Comparison of ENCODE assay signal across 34 cellular contexts in the genomic region with DNA sequence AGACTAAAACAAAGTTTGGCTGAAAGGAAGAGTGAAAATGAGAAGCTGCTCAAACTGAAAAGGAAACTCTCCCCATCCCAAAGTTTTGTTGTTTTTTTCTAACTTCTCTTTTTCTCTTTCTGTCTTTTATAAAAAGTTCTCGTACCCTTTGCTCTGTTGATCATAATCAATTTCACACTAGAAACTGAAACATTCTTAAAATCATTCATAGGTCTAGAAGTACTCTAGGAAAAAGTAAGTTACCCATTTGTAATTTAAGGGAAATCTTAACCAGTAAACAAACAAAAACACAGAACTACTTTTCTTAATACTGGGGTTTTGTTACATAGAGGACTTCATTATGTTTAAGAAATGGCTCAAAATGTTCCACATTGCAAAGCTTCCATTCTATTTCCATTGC.
"Had no signal": no experiment of that assay in that cellular context is flagged by ENCODE, and none has a peak within 500 bp of the region (broad histone marks: within the 10 kb centered on the region; RNA-seq: fewer than 3 reads in every experiment).

No MANE protein-coding gene starts in this region.

- H3K4me1 Mint-ChIP-seq: activated CD4-positive, alpha-beta T cell treated with anti-CD3 and anti-CD28 coated beads for 36 hours; activated CD4-positive, alpha-beta T cell treated with anti-CD3 and anti-CD28 coated beads, Interleukin-2, amount 10 ng/mL, durations not matched to agents 7 days and 5 days; activated naive CD4-positive, alpha-beta T cell treated with anti-CD3 and anti-CD28 coated beads, Interleukin-2, amount 50 U/mL, for 24 hours; activated naive CD8-positive, alpha-beta T cell treated with anti-CD3 and anti-CD28 coated beads, Interleukin-2, amount 10 ng/mL, durations not matched to agents 7 days and 5 days; central memory CD8-positive, alpha-beta T cell had no signal

- H3K27ac Mint-ChIP-seq: activated CD4-positive, alpha-beta T cell treated with anti-CD3 and anti-CD28 coated beads for 36 hours; activated CD4-positive, alpha-beta T cell treated with anti-CD3 and anti-CD28 coated beads, Interleukin-2, amount 10 ng/mL, durations not matched to agents 7 days and 5 days; activated CD8-positive, alpha-beta T cell treated with anti-CD3 and anti-CD28 coated beads, Interleukin-2, amount 10 ng/mL, durations not matched to agents 7 days and 5 days; activated naive CD4-positive, alpha-beta T cell treated with anti-CD3 and anti-CD28 coated beads, Interleukin-2, amount 50 U/mL, for 24 hours; activated naive CD8-positive, alpha-beta T cell treated with anti-CD3 and anti-CD28 coated beads, Interleukin-2, amount 10 ng/mL, durations not matched to agents 7 days and 5 days; activated T-cell treated with anti-CD3 and anti-CD28 coated beads, Interleukin-2, amount 50 U/mL, for 24 hours; activated T-helper 2 cell treated with anti-CD3 and anti-CD28 coated beads, Interferon-gamma antibody, Interleukin-2, Interleukin-4, amounts not matched to agents 10 μg/mL and 5 μg/mL and 100 μg/mL, durations not matched to agents 14 hours and 24 hours and 36 hours; T-helper 1 cell treated with Interleukin-12 subunit alpha and Interleukin-12 subunit beta and Interleukin-4 antibody, amounts not matched to agents 30 μg/mL and 1 μg/mL, for 36 hours; T-helper 2 cell treated with Interferon-gamma antibody and Interleukin-4, amounts not matched to agents 5 μg/mL and 100 μg/mL, for 36 hours; WTC11 had no signal

- H3K9me3 Mint-ChIP-seq: activated CD4-positive, alpha-beta T cell treated with anti-CD3 and anti-CD28 coated beads, Interleukin-2, amount 10 ng/mL, durations not matched to agents 7 days and 5 days; activated naive CD4-positive, alpha-beta T cell treated with anti-CD3 and anti-CD28 coated beads, Interleukin-2, amount 50 U/mL, for 24 hours; activated naive CD8-positive, alpha-beta T cell treated with anti-CD3 and anti-CD28 coated beads, Interleukin-2, amount 10 ng/mL, durations not matched to agents 7 days and 5 days; activated T-cell treated with anti-CD3 and anti-CD28 coated beads, Interleukin-2, amount 50 U/mL, for 24 hours; activated T-helper 2 cell treated with anti-CD3 and anti-CD28 coated beads, Interferon-gamma antibody, Interleukin-2, Interleukin-4, amounts not matched to agents 10 μg/mL and 5 μg/mL and 100 μg/mL, durations not matched to agents 14 hours and 24 hours and 36 hours; T-helper 1 cell treated with Interleukin-12 subunit alpha and Interleukin-12 subunit beta and Interleukin-4 antibody, amounts not matched to agents 30 μg/mL and 1 μg/mL, for 36 hours; T-helper 2 cell treated with Interferon-gamma antibody and Interleukin-4, amounts not matched to agents 5 μg/mL and 100 μg/mL, for 36 hours; WTC11 had no signal

- H3K27me3 ChIP-seq: ascending aorta, cardiac muscle cell, colonic mucosa, SJCRH30 had no signal

- ATAC-seq: activated CD4-positive, alpha-beta T cell treated with anti-CD3 and anti-CD28 coated beads for 36 hours; activated CD4-positive, CD25-positive, alpha-beta regulatory T cell treated with anti-CD3 and anti-CD28 coated beads, Interleukin-2, amount 50 U/mL, for 24 hours; activated CD8-positive, alpha-beta T cell treated with anti-CD3 and anti-CD28 coated beads, Interleukin-2, amount 10 ng/mL, durations not matched to agents 7 days and 5 days; Panc1; WTC11 had no signal

- H3K36me3 ChIP-seq: ascending aorta, cardiac muscle cell, colonic mucosa, SJCRH30 had no signal

- H3K4me1 ChIP-seq: ascending aorta, colonic mucosa had no signal

- H3K27me3 Mint-ChIP-seq: activated CD4-positive, alpha-beta T cell treated with anti-CD3 and anti-CD28 coated beads for 36 hours; activated CD4-positive, alpha-beta T cell treated with anti-CD3 and anti-CD28 coated beads, Interleukin-2, amount 10 ng/mL, durations not matched to agents 7 days and 5 days; activated naive CD4-positive, alpha-beta T cell treated with anti-CD3 and anti-CD28 coated beads, Interleukin-2, amount 50 U/mL, for 24 hours; activated T-cell treated with anti-CD3 and anti-CD28 coated beads, Interleukin-2, amount 50 U/mL, for 24 hours; central memory CD8-positive, alpha-beta T cell had no signal

- DNase-seq: activated CD4-positive, alpha-beta T cell treated with anti-CD3 and anti-CD28 coated beads for 36 hours; activated CD4-positive, alpha-beta T cell treated with anti-CD3 and anti-CD28 coated beads, Interleukin-2, amount 10 ng/mL, durations not matched to agents 7 days and 5 days; activated CD4-positive, alpha-beta T cell treated with anti-CD3 and anti-CD28 coated beads, Interleukin-2, amount 50 U/mL, for 48 hours; activated CD8-positive, alpha-beta T cell treated with anti-CD3 and anti-CD28 coated beads, Interleukin-2, amount 10 ng/mL, durations not matched to agents 7 days and 5 days; activated gamma-delta T cell; activated naive CD4-positive, alpha-beta T cell treated with Interleukin-2 at 50 U/mL for 16 hours; activated naive CD8-positive, alpha-beta T cell treated with anti-CD3 and anti-CD28 coated beads, Interleukin-2, amount 10 ng/mL, durations not matched to agents 7 days and 5 days; activated T-cell treated with anti-CD3 and anti-CD28 coated beads, Interleukin-2, amount 50 U/mL, for 24 hours; amygdala; colonic mucosa; NCI-H1092 treated with DMSO at 0.1 percent for 48 hours; NCI-H1417; NCI-H146; NCI-H187; NCI-H2029 treated with DMSO at 0.1 percent for 48 hours; NCI-H2107; NCI-H2171; NCI-H510A; NCI-H526; NCI-H748 treated with DMSO at 0.1 percent for 48 hours; NK-92 treated with Interleukin-12 subunit alpha and Interleukin-12 subunit beta, amount 100 ng/mL, for 24 hours; SHP77; SJCRH30 had no signal

- H3K36me3 Mint-ChIP-seq: activated naive CD4-positive, alpha-beta T cell treated with anti-CD3 and anti-CD28 coated beads, Interleukin-2, amount 50 U/mL, for 24 hours; activated naive CD8-positive, alpha-beta T cell treated with anti-CD3 and anti-CD28 coated beads, Interleukin-2, amount 10 ng/mL, durations not matched to agents 7 days and 5 days; WTC11 had no signal

- H3K4me3 ChIP-seq: ascending aorta, cardiac muscle cell, colonic mucosa, SJCRH30, SK-N-MC had no signal

- H3K4me3 Mint-ChIP-seq: activated CD4-positive, alpha-beta T cell treated with anti-CD3 and anti-CD28 coated beads for 36 hours; activated CD4-positive, alpha-beta T cell treated with anti-CD3 and anti-CD28 coated beads, Interleukin-2, amount 10 ng/mL, durations not matched to agents 7 days and 5 days; activated CD8-positive, alpha-beta T cell treated with anti-CD3 and anti-CD28 coated beads, Interleukin-2, amount 10 ng/mL, durations not matched to agents 7 days and 5 days; activated naive CD4-positive, alpha-beta T cell treated with anti-CD3 and anti-CD28 coated beads, Interleukin-2, amount 50 U/mL, for 24 hours; activated naive CD8-positive, alpha-beta T cell treated with anti-CD3 and anti-CD28 coated beads, Interleukin-2, amount 10 ng/mL, durations not matched to agents 7 days and 5 days; activated T-cell treated with anti-CD3 and anti-CD28 coated beads, Interleukin-2, amount 50 U/mL, for 24 hours; central memory CD8-positive, alpha-beta T cell; T-helper 1 cell treated with Interleukin-12 subunit alpha and Interleukin-12 subunit beta and Interleukin-4 antibody, amounts not matched to agents 30 μg/mL and 1 μg/mL, for 36 hours; T-helper 2 cell treated with Interferon-gamma antibody and Interleukin-4, amounts not matched to agents 5 μg/mL and 100 μg/mL, for 36 hours; WTC11 had no signal

- H3K27ac ChIP-seq: ascending aorta, cardiac muscle cell, colonic mucosa, SJCRH30, SK-N-MC had no signal
